ENCODE assay signal across 8 cellular contexts in the genomic region with DNA sequence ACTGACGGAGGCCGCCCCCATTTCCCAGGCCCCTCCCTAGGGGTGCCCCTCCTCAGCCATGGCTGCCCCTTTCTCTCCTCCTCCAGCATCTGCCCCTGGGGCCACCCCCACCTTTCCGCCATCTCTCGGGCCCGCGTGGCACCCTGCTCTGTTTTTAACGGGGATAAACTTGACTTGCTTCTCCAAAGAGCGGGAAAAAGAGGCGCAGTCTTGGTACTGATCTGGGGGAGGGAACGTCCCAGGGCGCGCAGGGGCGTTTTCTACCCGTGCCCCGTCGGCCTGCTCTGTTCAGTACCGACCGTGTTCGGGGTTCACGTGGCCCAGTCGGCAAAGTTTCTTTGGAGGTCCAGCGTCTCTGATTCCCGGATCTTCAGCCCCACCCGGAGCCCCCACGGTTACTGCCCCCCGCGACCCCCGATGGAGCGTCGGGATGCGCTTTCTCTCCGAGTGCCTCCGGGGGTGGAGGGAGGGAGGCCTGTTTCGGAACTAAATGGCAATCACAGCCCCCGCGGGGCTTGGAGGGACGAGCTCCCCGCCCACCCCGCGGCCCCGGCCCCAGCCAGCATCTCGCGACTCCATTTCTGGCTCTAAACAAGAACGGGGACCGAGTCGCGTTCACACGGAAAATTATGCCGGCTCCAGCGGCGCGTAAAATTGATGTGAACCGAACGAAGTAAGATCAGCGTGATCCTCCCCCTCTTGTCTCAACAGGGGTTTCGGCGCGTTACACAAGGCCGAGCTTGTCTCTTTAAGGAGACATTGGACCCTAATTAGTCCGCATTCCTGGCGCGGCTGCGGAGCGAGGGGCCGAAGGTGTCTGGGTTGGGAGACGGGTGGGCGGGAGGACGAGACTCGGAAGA. TPM values are rescaled to one million over a fixed set of nuclear protein-coding genes. Genes with fewer than 3 reads are reported as not detected.
DNase-seq lines count a peak whose midpoint lies in the region; ATAC-seq lines count a peak whose summit lies in the region.

No MANE protein-coding gene starts in this region.

- no peaks in the 10 kb centered on the region for H3K36me3 ChIP-seq in skeletal muscle satellite cell (ENCODE audit: insufficient read depth, low read length)

- H3K27me3 ChIP-seq in skeletal muscle satellite cell (ENCODE audit: control insufficient read depth, insufficient read depth, low read length) = no peaks in the 10 kb centered on the region

- H3K4me2 ChIP-seq in skeletal muscle satellite cell (ENCODE audit: low read length) = peak overlapping the region; percentile 98

- peaks cover 9% of the 10 kb centered on the region for H3K4me1 ChIP-seq in skeletal muscle satellite cell (ENCODE audit: control insufficient read depth, insufficient read depth, low read length)

- H3K9ac ChIP-seq in skeletal muscle satellite cell (ENCODE audit: low read depth, low read length) = peak overlapping the region; percentile 91

- H3K4me3 ChIP-seq in iPS-11a (ENCODE audit: low read depth, low read length) (peak overlapping the region; percentile 78), skeletal muscle satellite cell (ENCODE audit: low read length) (peak overlapping the region; percentile 90)

- no peaks in the 10 kb centered on the region for H3K9me3 ChIP-seq in skeletal muscle satellite cell (replicated peaks; ENCODE audit: low read length)

- ATAC-seq in GM18519 (IDR thresholded peaks at IDR 0.05; ENCODE audit: low FRiP score, unreplicated experiment) = no peak

- peak; percentile 20 for DNase-seq in activated gamma-delta T cell treated with Interleukin-2 at 50 U/mL for 16 hours
- no peak for DNase-seq in activated gamma-delta T cell (lab: John Stamatoyannopoulos, UW)
- peak; percentile 50 for DNase-seq in SK-N-DZ (ENCODE audit: low spot score)
- DNase-seq in anterior cingulate cortex (lab: John Stamatoyannopoulos, UW) = peak in 34 of 58 donors; percentile 6 to 76 (median 54)
- DNase-seq in middle frontal gyrus (ENCODE audit: extremely low spot score, low spot score) = no peak

RNA-seq across cellular contexts. Expression of a gene that starts 1.1 kb away (rescaled TPM):
- 68.9 and 74.0 TPM in 2 replicates for polyA plus RNA-seq in SK-N-DZ (2014; cell fraction: cytosol; rRNA removed)
- 50.8 and 52.3 TPM in 2 replicates for polyA plus RNA-seq in SK-N-DZ (2014; cell fraction: nucleus; rRNA removed)
- total RNA-seq in skeletal muscle satellite cell (2012; rRNA removed) = 5.6 and 12.9 TPM in 2 replicates

Comparison
In these comparisons a context has a peak if more than half of its experiments do, and no peak if none do; other contexts are left out.
1. DNase-seq: peak in activated gamma-delta T cell treated with Interleukin-2 at 50 U/mL for 16 hours (single experiment), SK-N-DZ (single experiment) and anterior cingulate cortex (34 of 58); none in activated gamma-delta T cell (single experiment) and middle frontal gyrus (single experiment).